In genomic region chr12:90060031-90060430, GRCh38 we compare ENCODE assay signal across 24 cellular contexts.
"Had no signal": no experiment of that assay in that cellular context is flagged by ENCODE, and none has a peak within 500 bp of the region (broad histone marks: within the 10 kb centered on the region; RNA-seq: fewer than 3 reads in every experiment).

No MANE protein-coding gene starts in this region.

- H3K9me3 ChIP-seq: lower lobe of right lung, spleen, suprapubic skin, tibial artery had no signal

- H3K4me3 ChIP-seq: lower lobe of right lung, spleen, suprapubic skin, tibial artery had no signal

- H3K9me3 Mint-ChIP-seq: activated naive CD8-positive, alpha-beta T cell treated with anti-CD3 and anti-CD28 coated beads for 36 hours; natural killer cell treated with Interleukin-12 subunit alpha and Interleukin-12 subunit beta and Interleukin-15 and Interleukin-18, amount 100 ng/mL, for 72 hours had no signal

- DNase-seq: activated CD4-positive, alpha-beta T cell treated with anti-CD3 and anti-CD28 coated beads for 4 hours; activated CD4-positive, alpha-beta T cell treated with anti-CD3 and anti-CD28 coated beads, Interleukin-2, amount 50 U/mL, for 48 hours; activated CD4-positive, CD25-positive, alpha-beta regulatory T cell; activated CD8-positive, alpha-beta memory T cell treated with anti-CD3 and anti-CD28 coated beads for 24 hours; activated effector memory CD4-positive, alpha-beta T cell treated with Interleukin-2 at 50 U/mL for 16 hours; activated naive CD4-positive, alpha-beta T cell treated with Interleukin-2 at 50 U/mL for 16 hours; activated naive CD8-positive, alpha-beta T cell treated with anti-CD3 and anti-CD28 coated beads for 36 hours; caudate nucleus; foreskin fibroblast; head of caudate nucleus; hypothalamus; kidney glomerular epithelial cell; lower lobe of right lung; mesenchymal stem cell; right cardiac atrium; spleen; stimulated activated naive CD4-positive, alpha-beta T cell; T-helper 17 cell; T1000; tibial artery had no signal

- H3K4me1 ChIP-seq: lower lobe of right lung had no signal

- H3K27me3 ChIP-seq: spleen, suprapubic skin, tibial artery had no signal

- H3K4me1 Mint-ChIP-seq: activated naive CD8-positive, alpha-beta T cell treated with anti-CD3 and anti-CD28 coated beads for 36 hours; T-helper 17 cell had no signal

- H3K27ac Mint-ChIP-seq: activated naive CD8-positive, alpha-beta T cell treated with anti-CD3 and anti-CD28 coated beads for 36 hours; natural killer cell treated with Interleukin-12 subunit alpha and Interleukin-12 subunit beta and Interleukin-15 and Interleukin-18, amount 100 ng/mL, for 72 hours; T-helper 17 cell had no signal

- H3K4me3 Mint-ChIP-seq: activated naive CD8-positive, alpha-beta T cell treated with anti-CD3 and anti-CD28 coated beads for 36 hours; natural killer cell treated with Interleukin-12 subunit alpha and Interleukin-12 subunit beta and Interleukin-15 and Interleukin-18, amount 100 ng/mL, for 72 hours; T-helper 17 cell had no signal

- H3K27ac ChIP-seq: lower lobe of right lung, spleen, suprapubic skin, tibial artery had no signal

- H3K36me3 Mint-ChIP-seq: activated naive CD8-positive, alpha-beta T cell treated with anti-CD3 and anti-CD28 coated beads for 36 hours; natural killer cell treated with Interleukin-12 subunit alpha and Interleukin-12 subunit beta and Interleukin-15 and Interleukin-18, amount 100 ng/mL, for 72 hours had no signal

- H3K36me3 ChIP-seq: lower lobe of right lung, spleen, suprapubic skin, tibial artery had no signal

- H3K27me3 Mint-ChIP-seq: activated naive CD8-positive, alpha-beta T cell treated with anti-CD3 and anti-CD28 coated beads for 36 hours had no signal

- ATAC-seq: esophagus mucosa; left lobe of liver; lower lobe of right lung; natural killer cell treated with Interleukin-12 subunit alpha and Interleukin-12 subunit beta and Interleukin-15 and Interleukin-18, amount 100 ng/mL, for 72 hours; right cardiac atrium; T-helper 17 cell had no signal
